In genomic region chr4:82125863-82126297, GRCh38 we compare ENCODE assay signal across 31 cellular contexts.
"Had no signal": no experiment of that assay in that cellular context is flagged by ENCODE, and none has a peak within 500 bp of the region (broad histone marks: within the 10 kb centered on the region; RNA-seq: fewer than 3 reads in every experiment).

No MANE protein-coding gene starts in this region.

- H3K4me2 ChIP-seq: neural progenitor cell had no signal

- H3K9me3 Mint-ChIP-seq: natural killer cell; neural progenitor cell; stimulated activated naive B cell treated with anti-CD40 and anti-IgM and Interleukin-4, amounts not matched to agents 10 μg/mL and 1 μg/mL and 100 μg/mL, for 72 hours had no signal

- H3K36me3 Mint-ChIP-seq: immature natural killer cell; naive B cell; natural killer cell; neural progenitor cell; stimulated activated naive B cell treated with anti-CD40 and anti-IgM and Interleukin-4, amounts not matched to agents 10 μg/mL and 1 μg/mL and 100 μg/mL, for 72 hours had no signal

- H3K4me1 ChIP-seq: left lung, lower lobe of right lung, neural progenitor cell, right atrium auricular region, stomach, testis, thyroid gland, transverse colon, upper lobe of left lung, vagina had no signal

- H3K4me3 ChIP-seq: left lung, lower lobe of right lung, neural progenitor cell, ovary, right atrium auricular region, skin epidermis, stomach, testis, thyroid gland, transverse colon, upper lobe of left lung, vagina had no signal

- DNase-seq: immature natural killer cell; kidney; left colon; left lung; lower lobe of right lung; mammary epithelial cell; mesenchymal stem cell; naive B cell; natural killer cell; nephron progenitor cell; occipital lobe; ovary; stimulated activated CD4-positive, alpha-beta T cell treated with anti-CD3 and anti-CD28 coated beads, Interleukin-12 subunit alpha, Interleukin-12 subunit beta, amount 100 ng/mL, for 4 hours; stimulated activated CD4-positive, alpha-beta T cell treated with anti-CD3 and anti-CD28 coated beads, Interleukin-15, amount 100 ng/mL, for 24 hours; stimulated activated CD4-positive, alpha-beta T cell treated with anti-CD3 and anti-CD28 coated beads, Interleukin-2, amount 100 ng/mL, for 24 hours; stimulated activated CD4-positive, alpha-beta T cell treated with anti-CD3 and anti-CD28 coated beads, Interleukin-4, amount 100 ng/mL, for 1 hour; stimulated activated naive B cell treated with anti-CD40 and anti-IgM and Interleukin-4, amounts not matched to agents 10 μg/mL and 1 μg/mL and 100 μg/mL, for 72 hours; stimulated activated naive CD8-positive, alpha-beta T cell treated with anti-CD3 and anti-CD28 coated beads, Interleukin-15, Interleukin-2, amounts not matched to agents 100 U/mL and 50 U/mL, for 24 hours; stomach; testis; thyroid gland; transverse colon; upper lobe of left lung had no signal

- H3K27ac Mint-ChIP-seq: immature natural killer cell, natural killer cell, neural progenitor cell had no signal

- ATAC-seq: left colon; left lung; lower lobe of right lung; natural killer cell; sciatic nerve; stimulated activated naive B cell treated with anti-CD40 and anti-IgM and Interleukin-4, amounts not matched to agents 10 μg/mL and 1 μg/mL and 100 μg/mL, for 72 hours; stimulated activated naive CD8-positive, alpha-beta T cell treated with anti-CD3 and anti-CD28 coated beads, Interleukin-15, Interleukin-2, amounts not matched to agents 100 U/mL and 50 U/mL, for 24 hours had no signal

- FAIRE-seq: islet of Langerhans, kidney had no signal

- H2AFZ ChIP-seq: neural progenitor cell had no signal

- H3K9me3 ChIP-seq: left lung, lower lobe of right lung, neutrophil, ovary, right atrium auricular region, stomach, testis, thyroid gland, transverse colon, upper lobe of left lung, vagina had no signal

- H3K9ac ChIP-seq: neural progenitor cell had no signal

- H3K27me3 Mint-ChIP-seq: progenitor cell of endocrine pancreas had no signal

- H3K4me1 Mint-ChIP-seq: immature natural killer cell, naive B cell, natural killer cell, neural progenitor cell had no signal

- H3K36me3 ChIP-seq: left lung, lower lobe of right lung, neural progenitor cell, neutrophil, ovary, right atrium auricular region, stomach, thyroid gland, transverse colon, upper lobe of left lung, vagina had no signal

- H3K27ac ChIP-seq: left lung, lower lobe of right lung, neural progenitor cell, neutrophil, ovary, right atrium auricular region, skin epidermis, stomach, testis, thyroid gland, transverse colon, upper lobe of left lung, vagina had no signal

- H3K4me3 Mint-ChIP-seq: immature natural killer cell; naive B cell; natural killer cell; nephron progenitor cell; neural progenitor cell; stimulated activated naive B cell treated with anti-CD40 and anti-IgM and Interleukin-4, amounts not matched to agents 10 μg/mL and 1 μg/mL and 100 μg/mL, for 72 hours had no signal

- H3K27me3 ChIP-seq: left lung, neural progenitor cell, neutrophil, ovary, right atrium auricular region, stomach, testis, thyroid gland, transverse colon, upper lobe of left lung, vagina had no signal
